ENCODE assay signal across 21 cellular contexts in genomic region chr1:232487236-232487635, GRCh38.
"Had no signal": no experiment of that assay in that cellular context is flagged by ENCODE, and none has a peak within 500 bp of the region (broad histone marks: within the 10 kb centered on the region; RNA-seq: fewer than 3 reads in every experiment).

No MANE protein-coding gene starts in this region.

- H3K4me3 ChIP-seq: ascending aorta, coronary artery, sigmoid colon, spleen, testis, vagina had no signal

- H3K9me3 Mint-ChIP-seq: central memory CD8-positive, alpha-beta T cell; endodermal cell; nephron progenitor cell; type B pancreatic cell had no signal

- H3K9me3 ChIP-seq: ascending aorta, sigmoid colon, spleen, testis, vagina had no signal

- H3K4me1 ChIP-seq: testis had no signal

- H3K27me3 Mint-ChIP-seq: central memory CD8-positive, alpha-beta T cell; type B pancreatic cell had no signal

- H3K27ac ChIP-seq: brain microvascular endothelial cell, spleen, testis, vagina had no signal

- H3K4me1 Mint-ChIP-seq: central memory CD8-positive, alpha-beta T cell; nephron progenitor cell had no signal

- H3K27ac Mint-ChIP-seq: endodermal cell, nephron progenitor cell had no signal

- H3K27me3 ChIP-seq: ascending aorta, brain microvascular endothelial cell, sigmoid colon, spleen, testis, vagina had no signal

- DNase-seq: activated CD4-positive, alpha-beta T cell treated with anti-CD3 and anti-CD28 coated beads for 1 hour; activated CD4-positive, alpha-beta T cell treated with anti-CD3 and anti-CD28 coated beads, Interleukin-2, amount 50 U/mL, for 1 hour; activated gamma-delta T cell treated with Interleukin-2 at 50 U/mL for 16 hours; activated T-cell treated with anti-CD3 and anti-CD28 coated beads, Interleukin-2, amount 50 U/mL, for 1 hour; brain microvascular endothelial cell; endodermal cell; foreskin fibroblast; hippocampal formation; nephron progenitor cell; occipital lobe; sigmoid colon; spleen; stimulated activated CD4-positive, alpha-beta T cell treated with anti-CD3 and anti-CD28 coated beads, Interleukin-4, amount 100 ng/mL, for 1 hour; stimulated activated naive CD4-positive, alpha-beta T cell; T-helper 9 cell; testis had no signal

- H3K36me3 ChIP-seq: ascending aorta, brain microvascular endothelial cell had no signal

- H3K4me3 Mint-ChIP-seq: central memory CD8-positive, alpha-beta T cell; endodermal cell; nephron progenitor cell; type B pancreatic cell had no signal
